In genomic region chr17:40311575-40311974, GRCh38 we compare ENCODE assay signal across 9 cellular contexts. TPM values are rescaled to one million over a fixed set of nuclear protein-coding genes. Genes with fewer than 3 reads are reported as not detected.
A peak's percentile ranks its signal among the peaks of the same experiment; 100 is the strongest.
DNase-seq lines count a peak whose midpoint lies in the region; ATAC-seq and TF ChIP-seq lines count a peak whose summit lies in the region.
"Had no signal": no experiment of that assay in that cellular context is flagged by ENCODE, and none has a peak within 500 bp of the region (broad histone marks: within the 10 kb centered on the region; RNA-seq: fewer than 3 reads in every experiment).

No MANE protein-coding gene starts in this region.

- no peak for TF ChIP-seq CTCF in coronary artery (IDR thresholded peaks at IDR 0.05)
- no peak for TF ChIP-seq CTCF in testis (IDR thresholded peaks at IDR 0.05)

- H3K4me2 ChIP-seq in BLaER1 treated with 17β-estradiol and CSF1 and Interleukin-3, amounts not matched to agents 10 nM and 100 nM = peak overlapping the region; percentile 87 to 99 (median 96)

- H3K4me3 Mint-ChIP-seq in natural killer cell treated with Interleukin-12 subunit alpha and Interleukin-12 subunit beta and Interleukin-15 and Interleukin-18, amount 100 ng/mL, for 72 hours = peak overlapping the region; percentile 68

- H3K9ac ChIP-seq in BLaER1 treated with 17β-estradiol and CSF1 and Interleukin-3, amounts not matched to agents 10 nM and 100 nM = peak overlapping the region in 10 of 11 experiments; percentile 24 to 67 (median 60); a peak in 16 of 22 replicates

- H3K4me1 Mint-ChIP-seq in natural killer cell treated with Interleukin-12 subunit alpha and Interleukin-12 subunit beta and Interleukin-15 and Interleukin-18, amount 100 ng/mL, for 72 hours (ENCODE audit: low read depth in 2 of 2) = peaks cover 51 to 65% of the 10 kb centered on the region in 2 donors

- intact Hi-C loops in testis (cut with DNase I; ENCODE audit: low total_unique reads) = no loop called here

- no peaks in the 10 kb centered on the region for H3K9me3 ChIP-seq in BLaER1 treated with 17β-estradiol and CSF1 and Interleukin-3, amounts not matched to agents 10 nM and 100 nM (replicated peaks in 1 of 11)
- H3K9me3 ChIP-seq in testis = no peaks in the 10 kb centered on the region

- H3K27me3 ChIP-seq in BLaER1 treated with 17β-estradiol and CSF1 and Interleukin-3, amounts not matched to agents 10 nM and 100 nM = no peaks in the 10 kb centered on the region
- no peaks in the 10 kb centered on the region for H3K27me3 ChIP-seq in testis

- no peaks in the 10 kb centered on the region for H3K27me3 Mint-ChIP-seq in natural killer cell treated with Interleukin-12 subunit alpha and Interleukin-12 subunit beta and Interleukin-15 and Interleukin-18, amount 100 ng/mL, for 72 hours

- peak overlapping the region; percentile 9 to 72 (median 55); a peak in 19 of 22 replicates for H3K27ac ChIP-seq in BLaER1 treated with 17β-estradiol and CSF1 and Interleukin-3, amounts not matched to agents 10 nM and 100 nM
- H3K27ac ChIP-seq in coronary artery (peak overlapping the region; percentile 81 to 92), testis (peak overlapping the region in 1 of 2 donors; percentile 39)

- peak; percentile 79 to 91 for DNase-seq in NCI-H2081 (lab: John Stamatoyannopoulos, UW)
- no peak for DNase-seq in coronary artery (ENCODE audit: low spot score)
- no peak for DNase-seq in natural killer cell treated with Interleukin-12 subunit alpha and Interleukin-12 subunit beta and Interleukin-15 and Interleukin-18, amount 100 ng/mL, for 72 hours (ENCODE audit: low spot score)
- no peak for DNase-seq in testis
- DNase-seq in NOMO-1 treated with dmso at 0.1 percent for 144 hours (lab: John Stamatoyannopoulos, UW; ENCODE audit: unreplicated experiment) = no peak

- WGBS in testis, 2 donors = 48 to 53% methylated on average over 2 of the region's 2 CpGs

- TF ChIP-seq POLR2A in testis (IDR thresholded peaks at IDR 0.05) = no peak

- H3K4me3 ChIP-seq in BLaER1 treated with 17β-estradiol and CSF1 and Interleukin-3, amounts not matched to agents 10 nM and 100 nM = peak overlapping the region in 4 of 10 experiments; percentile 20 to 53 (median 36); a peak in 6 of 20 replicates
- H3K4me3 ChIP-seq in coronary artery (no peak overlapping the region), testis (no peak overlapping the region)

- no peak for ATAC-seq in natural killer cell treated with Interleukin-12 subunit alpha and Interleukin-12 subunit beta and Interleukin-15 and Interleukin-18, amount 100 ng/mL, for 72 hours
- no peak for ATAC-seq in HG03378 (IDR thresholded peaks at IDR 0.05; ENCODE audit: unreplicated experiment)
- no peak for ATAC-seq in activated CD4-positive, CD25-positive, alpha-beta regulatory T cell treated with anti-CD3 and anti-CD28 coated beads, Interleukin-2, amount 50 U/mL, for 24 hours

- H3K9me3 Mint-ChIP-seq in natural killer cell treated with Interleukin-12 subunit alpha and Interleukin-12 subunit beta and Interleukin-15 and Interleukin-18, amount 100 ng/mL, for 72 hours = no peaks in the 10 kb centered on the region

- H3K36me3 ChIP-seq in BLaER1 treated with 17β-estradiol and CSF1 and Interleukin-3, amounts not matched to agents 10 nM and 100 nM = no peaks in the 10 kb centered on the region
- H3K36me3 ChIP-seq in testis (ENCODE audit: low read depth, missing control alignments) = no peaks in the 10 kb centered on the region

- H3K36me3 Mint-ChIP-seq in natural killer cell treated with Interleukin-12 subunit alpha and Interleukin-12 subunit beta and Interleukin-15 and Interleukin-18, amount 100 ng/mL, for 72 hours = no peaks in the 10 kb centered on the region

- H3K27ac Mint-ChIP-seq in natural killer cell treated with Interleukin-12 subunit alpha and Interleukin-12 subunit beta and Interleukin-15 and Interleukin-18, amount 100 ng/mL, for 72 hours = peak overlapping the region in 1 of 2 donors; percentile 84

- H3K4me1 ChIP-seq in BLaER1 treated with 17β-estradiol and CSF1 and Interleukin-3, amounts not matched to agents 10 nM and 100 nM = peaks cover 97 to 100% (median 99%) of the 10 kb centered on the region in 10 experiments
- H3K4me1 ChIP-seq in testis = peaks cover 71% of the 10 kb centered on the region

- H4K20me1 ChIP-seq in BLaER1 treated with 17β-estradiol and CSF1 and Interleukin-3, amounts not matched to agents 10 nM and 100 nM = peaks cover 0 to 8% (median 0%) of the 10 kb centered on the region in 11 experiments; a peak in 2 of 22 replicates

RNA-seq across cellular contexts. Expression of gene RARA, which starts 2.6 kb away (rescaled TPM):
- total RNA-seq in natural killer cell treated with Interleukin-12 subunit alpha and Interleukin-12 subunit beta and Interleukin-15 and Interleukin-18, amount 100 ng/mL, for 72 hours = 10 to 100 TPM; 26.4 to 37.8 TPM
- total RNA-seq in testis = 10 to 100 TPM; 65.5 to 66.0 TPM
- polyA plus RNA-seq in testis (ENCODE audit: insufficient read depth, low read depth, low replicate concordance) = 49.8 TPM

RNA-seq across cellular contexts. Expression of gene CDC6, which starts 23.9 kb away (rescaled TPM):
- 100 to 1,000 TPM in 1 of 2 donors, 10 to 100 TPM in 1; 79.2 to 172 TPM for total RNA-seq in natural killer cell treated with Interleukin-12 subunit alpha and Interleukin-12 subunit beta and Interleukin-15 and Interleukin-18, amount 100 ng/mL, for 72 hours
- total RNA-seq in testis = 10 to 100 TPM; 12.4 to 22.8 TPM
- polyA plus RNA-seq in testis (ENCODE audit: insufficient read depth, low read depth, low replicate concordance) = 14.7 TPM

RNA-seq across cellular contexts. Expression of gene GJD3, which starts 53.0 kb away (rescaled TPM):
- total RNA-seq in natural killer cell treated with Interleukin-12 subunit alpha and Interleukin-12 subunit beta and Interleukin-15 and Interleukin-18, amount 100 ng/mL, for 72 hours = not detected
- total RNA-seq in testis = 1 to 10 TPM; 2.1 to 2.6 TPM
- not detected for polyA plus RNA-seq in testis (ENCODE audit: insufficient read depth, low read depth, low replicate concordance)
- polyA plus RNA-seq: neural cell had no signal

Comparison
In these comparisons a context has a peak if more than half of its experiments do, and no peak if none do; other contexts are left out.
1. DNase-seq: peak in NCI-H2081 (2 of 2); none in coronary artery (single experiment), natural killer cell treated with Interleukin-12 subunit alpha and Interleukin-12 subunit beta and Interleukin-15 and Interleukin-18, amount 100 ng/mL, for 72 hours (single experiment), testis (single experiment) and NOMO-1 treated with dmso at 0.1 percent for 144 hours (single experiment).